In genomic region chr13:73399347-73400216, GRCh38 we compare ENCODE assay signal across 19 cellular contexts.
A peak's percentile ranks its signal among the peaks of the same experiment; 100 is the strongest.
DNase-seq lines count a peak whose midpoint lies in the region; ATAC-seq and TF ChIP-seq lines count a peak whose summit lies in the region.
"Had no signal": no experiment of that assay in that cellular context is flagged by ENCODE, and none has a peak within 500 bp of the region (broad histone marks: within the 10 kb centered on the region; RNA-seq: fewer than 3 reads in every experiment).

No MANE protein-coding gene starts in this region.

- RAD21 ChIA-PET in HCT116 (lab: Charles Lee; ENCODE audit: low non-redundant PET in 1 of 2, low total read pairs in 2 of 2, uncharacterized antibody in 2 of 2, unreplicated experiment in 2 of 2), result no interaction called here

- intact Hi-C loops in HCT116 (cut with micrococcal nuclease), result no loop called here

- H3K9me3 ChIP-seq in HCT116 (ENCODE audit: control insufficient read depth in 1 of 2, insufficient read depth in 1 of 2, low read depth in 1 of 2, low read length in 2 of 2), result no peaks in the 10 kb centered on the region
- H3K9me3 ChIP-seq: gastrocnemius medialis, lower lobe of right lung, right atrium auricular region had no signal

- H3K9me2 ChIP-seq in HCT116 (ENCODE audit: insufficient read depth), result no peaks in the 10 kb centered on the region

- H3K4me2 ChIP-seq in HCT116 (ENCODE audit: low read length), result peak overlapping the region; percentile 14; the same call in 1 of the 2 replicates

- H3K4me3 ChIP-seq in HCT116 (replicated peaks in 1 of 2; ENCODE audit: low read depth in 1 of 2, low read length in 2 of 2) (no peak overlapping the region), skin epidermis (no peak overlapping the region)
- H3K4me3 ChIP-seq: gastrocnemius medialis, lower lobe of right lung, right atrium auricular region had no signal

- no peaks in the 10 kb centered on the region for H3K79me2 ChIP-seq in HCT116 (ENCODE audit: insufficient read depth, low read length)

- ATAC-seq in HCT116 (no peak; the same call in 1 of the 2 replicates), foreskin keratinocyte (peak; percentile 48)
- ATAC-seq: activated CD8-positive, alpha-beta T cell treated with anti-CD3 and anti-CD28 coated beads for 36 hours; activated T-cell treated with anti-CD3 and anti-CD28 coated beads, Interleukin-2, amount 50 U/mL, for 72 hours; gastrocnemius medialis; lower lobe of right lung; T-cell had no signal

- peaks cover 12 to 19% of the 10 kb centered on the region in 2 experiments; a peak in 2 of 4 replicates for H3K4me1 ChIP-seq in HCT116 (ENCODE audit: control insufficient read depth in 1 of 2, insufficient read depth in 2 of 2, low read length in 2 of 2)
- peaks cover 22% of the 10 kb centered on the region for H3K4me1 ChIP-seq in foreskin keratinocyte
- H3K4me1 ChIP-seq: gastrocnemius medialis, lower lobe of right lung, right atrium auricular region had no signal

- no peaks in the 10 kb centered on the region for H3K36me3 ChIP-seq in HCT116 (ENCODE audit: control insufficient read depth in 1 of 2, insufficient read depth in 2 of 2, low read length in 2 of 2)
- H3K36me3 ChIP-seq: gastrocnemius medialis, lower lobe of right lung, right atrium auricular region had no signal

- CTCF ChIA-PET in HCT116 (lab: Charles Lee) (no interaction called here), GM10248 (lab: Yijun Ruan, JAX) (interaction anchor here (1.5 to 2.0 kb wide), 2 partner anchors 18 to 22 kb away, joined by 4 to 6 read pairs; no protein-coding TSS in a partner anchor)

- no peak overlapping the region for H3K9ac ChIP-seq in HCT116 (ENCODE audit: low read length)

- TF ChIP-seq CTCF in HCT116 (IDR thresholded peaks at IDR 0.05 in 2 of 3, conservative IDR thresholded peaks at IDR 0.05 in 1 of 3; ENCODE audit: borderline replicate concordance in 1 of 3, insufficient read depth in 1 of 3, low read depth in 2 of 3, low read length in 2 of 3), result no peak
- TF ChIP-seq CTCF in foreskin keratinocyte (conservative IDR thresholded peaks at IDR 0.05), result no peak
- TF ChIP-seq CTCF in GM10248 (IDR thresholded peaks at IDR 0.05; ENCODE audit: control extremely low read depth, extremely low read depth, low read depth, missing control alignments), result no peak

- no peaks in the 10 kb centered on the region for H4K20me1 ChIP-seq in HCT116 (ENCODE audit: insufficient read depth)

- POLR2A ChIA-PET in HCT116 (lab: Charles Lee) (no interaction called here), GM10248 (lab: Yijun Ruan, JAX) (no interaction called here)

- 0 out of 2 replicates have a peak, but pooled peaks have one; percentile 3 for TF ChIP-seq RAD21 in HCT116 (IDR thresholded peaks at IDR 0.05; ENCODE audit: low read depth)

- H2AFZ ChIP-seq in HCT116 (ENCODE audit: low read depth, low read length, poor library complexity, severe bottlenecking), result no peak overlapping the region

- no peaks in the 10 kb centered on the region for H3K27me3 ChIP-seq in HCT116 (ENCODE audit: insufficient read depth, low read length)
- H3K27me3 ChIP-seq in foreskin keratinocyte, result no peaks in the 10 kb centered on the region
- H3K27me3 ChIP-seq: gastrocnemius medialis, right atrium auricular region had no signal

- H3K27ac ChIP-seq in HCT116 (ENCODE audit: low read depth, low read length), result peak overlapping the region; percentile 8; the same call in 1 of the 2 replicates
- H3K27ac ChIP-seq in foreskin keratinocyte, result peak overlapping the region; percentile 29
- peak overlapping the region in 12 of 21 experiments; percentile 31 to 80 (median 52) for H3K27ac ChIP-seq in skin epidermis
- H3K27ac ChIP-seq: gastrocnemius medialis, lower lobe of right lung, right atrium auricular region had no signal

- BruUV-seq in HCT116 (replicated peaks; lab: Mats Ljungman, UMichigan), result no TSS peak

- no peak for TF ChIP-seq POLR2A in HCT116 (IDR thresholded peaks at IDR 0.05; ENCODE audit: borderline replicate concordance, extremely low read depth, insufficient read depth, insufficient read length)

- DNase-seq in HCT116 (ENCODE audit: low read depth, low spot score), result no peak
- peak; percentile 80 for DNase-seq in NCI-H526 treated with DMSO at 0.1 percent for 48 hours (lab: John Stamatoyannopoulos, UW)
- DNase-seq in foreskin keratinocyte, result peak in 1 of 2 donors; percentile 64
- no peak for DNase-seq in GM10248 (ENCODE audit: extremely low spot score)
- DNase-seq in hippocampal formation (lab: John Stamatoyannopoulos, UW), result no peak
- DNase-seq in RPMI8226, result no peak
- DNase-seq in NOMO-1 (lab: John Stamatoyannopoulos, UW; ENCODE audit: unreplicated experiment in 2 of 2), result no peak
- DNase-seq: activated CD8-positive, alpha-beta T cell treated with anti-CD3 and anti-CD28 coated beads for 36 hours; activated T-cell treated with anti-CD3 and anti-CD28 coated beads, Interleukin-2, amount 50 U/mL, for 72 hours; AML-193; endodermal cell; gastrocnemius medialis; lower lobe of right lung; MM.1S; NCI-H1930; stimulated activated CD4-positive, alpha-beta T cell treated with anti-CD3 and anti-CD28 coated beads, Interleukin-1b, Interleukin-23, amount 100 ng/mL, for 48 hours; T-cell had no signal

TF ChIP-seq in HCT116, 20 proteins besides CTCF, POLR2A, EP300 and RAD21:
- TF ChIP-seq SIN3A (IDR thresholded peaks at IDR 0.05; ENCODE audit: low read depth) (no peak), ZNF274 (IDR thresholded peaks at IDR 0.05; ENCODE audit: low read depth, low read length) (no peak), SP1 (IDR thresholded peaks at IDR 0.05; ENCODE audit: low read depth) (peak; percentile 45; the same call in 1 of the 2 replicates)
